ENCODE assay signal across 22 cellular contexts in the genomic region with DNA sequence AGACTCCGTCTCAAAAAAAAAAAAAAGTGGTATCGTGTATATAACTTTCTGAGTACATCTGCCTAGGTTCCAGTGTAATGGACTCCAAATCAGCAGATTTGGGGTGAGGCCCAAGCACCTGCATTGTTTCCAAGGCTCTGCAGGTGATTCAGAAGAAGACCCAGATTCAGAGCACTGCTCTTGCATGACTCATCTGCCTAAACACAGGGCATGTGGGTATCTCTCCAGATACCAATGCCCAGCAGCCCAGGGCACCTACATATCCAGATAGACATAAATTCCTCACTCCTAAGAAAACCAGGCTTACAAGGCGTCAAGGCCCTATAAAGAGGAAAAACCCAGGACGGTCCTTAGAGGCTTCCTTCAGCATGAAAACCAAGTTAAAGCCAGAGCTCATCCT. TPM values are rescaled to one million over a fixed set of nuclear protein-coding genes. Genes with fewer than 3 reads are reported as not detected.
"Had no signal": no experiment of that assay in that cellular context is flagged by ENCODE, and none has a peak within 500 bp of the region (broad histone marks: within the 10 kb centered on the region; RNA-seq: fewer than 3 reads in every experiment).

No MANE protein-coding gene starts in this region.

- H3K27me3 Mint-ChIP-seq: activated naive CD4-positive, alpha-beta T cell treated with anti-CD3 and anti-CD28 coated beads, Interleukin-2, amount 50 U/mL, for 24 hours; effector memory CD8-positive, alpha-beta T cell; memory B cell had no signal

- H3K36me3 Mint-ChIP-seq: activated naive CD4-positive, alpha-beta T cell treated with anti-CD3 and anti-CD28 coated beads, Interleukin-2, amount 50 U/mL, for 24 hours had no signal

- ATAC-seq: effector memory CD8-positive, alpha-beta T cell; right lobe of liver had no signal

- DNase-seq: activated CD4-positive, alpha-beta T cell treated with anti-CD3 and anti-CD28 coated beads for 4 hours; activated CD8-positive, alpha-beta memory T cell treated with anti-CD3 and anti-CD28 coated beads for 24 hours; activated CD8-positive, alpha-beta memory T cell treated with anti-CD3 and anti-CD28 coated beads, Interleukin-2, amount 50 U/mL, for 48 hours; activated effector memory CD4-positive, alpha-beta T cell treated with anti-CD3 and anti-CD28 coated beads, Interleukin-2, amount 50 U/mL, for 16 hours; activated T-cell treated with anti-CD3 and anti-CD28 coated beads, Interleukin-2, amount 50 U/mL, for 48 hours; dermis blood vessel endothelial cell; effector memory CD8-positive, alpha-beta T cell; foreskin fibroblast; glutamatergic neuron; hippocampal formation; kidney; left ventricle myocardium inferior; right lobe of liver; small intestine; stimulated activated CD4-positive, alpha-beta T cell treated with anti-CD3 and anti-CD28 coated beads, Interleukin-15, amount 100 ng/mL, for 24 hours; stimulated activated CD4-positive, alpha-beta T cell treated with anti-CD3 and anti-CD28 coated beads, Interleukin-2, amount 100 ng/mL, for 48 hours; T-helper 2 cell had no signal

- H3K4me1 Mint-ChIP-seq: activated naive CD4-positive, alpha-beta T cell treated with anti-CD3 and anti-CD28 coated beads, Interleukin-2, amount 50 U/mL, for 24 hours; memory B cell; neural progenitor cell had no signal

- H3K4me3 ChIP-seq: cardiac muscle cell, left ventricle myocardium inferior, neural progenitor cell, right lobe of liver had no signal

- H3K4me3 Mint-ChIP-seq: activated naive CD4-positive, alpha-beta T cell treated with anti-CD3 and anti-CD28 coated beads, Interleukin-2, amount 50 U/mL, for 24 hours; effector memory CD8-positive, alpha-beta T cell; memory B cell; neural progenitor cell had no signal

- H3K27ac Mint-ChIP-seq: activated naive CD4-positive, alpha-beta T cell treated with anti-CD3 and anti-CD28 coated beads, Interleukin-2, amount 50 U/mL, for 24 hours; effector memory CD8-positive, alpha-beta T cell; memory B cell; neural progenitor cell had no signal

- H3K9me3 Mint-ChIP-seq: activated naive CD4-positive, alpha-beta T cell treated with anti-CD3 and anti-CD28 coated beads, Interleukin-2, amount 50 U/mL, for 24 hours; effector memory CD8-positive, alpha-beta T cell; memory B cell had no signal

RNA-seq across cellular contexts. Expression of gene OIP5, which starts 45.6 kb away (rescaled TPM):
- total RNA-seq: ureter had no signal
